In the genomic region with DNA sequence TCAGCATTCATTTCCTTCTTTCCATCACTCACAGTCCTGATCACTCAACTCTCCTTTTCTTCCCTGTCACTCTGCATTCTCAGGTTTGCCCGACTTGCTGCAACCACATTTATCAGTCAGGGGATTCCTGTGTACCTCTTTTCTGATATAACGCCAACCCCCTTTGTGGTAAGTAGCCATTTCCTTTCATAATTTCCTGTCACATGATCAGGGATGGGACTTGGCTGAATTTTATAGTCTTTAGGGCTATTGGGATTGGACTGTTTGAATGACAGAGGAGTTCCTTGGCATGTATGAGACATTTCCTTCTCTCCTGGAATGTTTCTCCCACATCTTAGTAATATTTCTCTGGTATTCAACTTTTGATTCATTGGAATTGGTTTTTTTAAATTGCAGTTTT, we compare ENCODE assay signal across 12 cellular contexts. TPM values are rescaled to one million over a fixed set of nuclear protein-coding genes. Genes with fewer than 3 reads are reported as not detected.
A peak's percentile ranks its signal among the peaks of the same experiment; 100 is the strongest.
DNase-seq lines count a peak whose midpoint lies in the region; ATAC-seq, FAIRE-seq and TF ChIP-seq lines count a peak whose summit lies in the region.
"Had no signal": no experiment of that assay in that cellular context is flagged by ENCODE, and none has a peak within 500 bp of the region (broad histone marks: within the 10 kb centered on the region; RNA-seq: fewer than 3 reads in every experiment).

No MANE protein-coding gene starts in this region.

- H3K36me3 ChIP-seq in right lobe of liver (peaks cover 0 to 42% (median 0%) of the 10 kb centered on the region in 4 donors), HepG2 (replicated peaks in 1 of 2; ENCODE audit: control insufficient read depth in 1 of 2, insufficient read depth in 2 of 2, low read length in 2 of 2) (peaks cover 7 to 39% of the 10 kb centered on the region in 2 experiments)

- H3K27ac Mint-ChIP-seq in activated CD8-positive, alpha-beta T cell treated with anti-CD3 and anti-CD28 coated beads for 36 hours = peak overlapping the region; percentile 58

- H3K4me3 Mint-ChIP-seq in activated CD8-positive, alpha-beta T cell treated with anti-CD3 and anti-CD28 coated beads for 36 hours = no peak overlapping the region

- no peaks in the 10 kb centered on the region for H3K27me3 Mint-ChIP-seq in activated CD8-positive, alpha-beta T cell treated with anti-CD3 and anti-CD28 coated beads for 36 hours
- H3K27me3 Mint-ChIP-seq: naive B cell had no signal

- H3K27me3 ChIP-seq in right lobe of liver (no peaks in the 10 kb centered on the region), HepG2 (ENCODE audit: control insufficient read depth in 1 of 2, insufficient read depth in 2 of 2, low read length in 2 of 2) (no peaks in the 10 kb centered on the region)

- peaks cover 25% of the 10 kb centered on the region for H3K4me1 Mint-ChIP-seq in activated CD8-positive, alpha-beta T cell treated with anti-CD3 and anti-CD28 coated beads for 36 hours (ENCODE audit: low read depth)

- no peaks in the 10 kb centered on the region for H3K9me3 Mint-ChIP-seq in activated CD8-positive, alpha-beta T cell treated with anti-CD3 and anti-CD28 coated beads for 36 hours
- H3K9me3 Mint-ChIP-seq: naive B cell had no signal

- TF ChIP-seq POLR2A in right lobe of liver (IDR thresholded peaks at IDR 0.05) (no peak), HepG2 (IDR thresholded peaks at IDR 0.05; ENCODE audit: insufficient read depth in 1 of 2, low read depth in 2 of 2, low read length in 2 of 2) (no peak)

- 43% methylated on average over 2 of the region's 2 CpGs for WGBS in right lobe of liver (ENCODE audit: insufficient coverage, low coverage, low lambda C conversion rate, missing lambda C conversion rate)
- 97% methylated on average over 2 of the region's 2 CpGs for WGBS in HepG2 (ENCODE audit: low lambda C conversion rate)

- POLR2A ChIA-PET in HepG2 (lab: Yijun Ruan, JAX) = no interaction called here
- POLR2A ChIA-PET in activated CD8-positive, alpha-beta T cell treated with anti-CD3 and anti-CD28 coated beads for 36 hours (lab: Charles Lee) = interaction anchor here (1.1 kb wide), 1 partner anchor 11 kb away, joined by 3 read pairs; a partner anchor contains a TSS

- intact Hi-C loops in right lobe of liver (cut with DNase I) (no loop called here), HepG2 (cut with micrococcal nuclease; ENCODE audit: unreplicated experiment) (no loop called here)
- intact Hi-C loops in activated CD8-positive, alpha-beta T cell treated with anti-CD3 and anti-CD28 coated beads for 36 hours (cut with micrococcal nuclease) = no loop called here

- DNase-seq in right lobe of liver = no peak
- no peak for DNase-seq in HepG2 (ENCODE audit: low spot score)
- peak; percentile 14 for DNase-seq in activated CD8-positive, alpha-beta T cell treated with anti-CD3 and anti-CD28 coated beads for 36 hours
- DNase-seq in glomerular visceral epithelial cell (ENCODE audit: extremely low spot score) = peak; percentile 28
- DNase-seq in hippocampal formation (lab: John Stamatoyannopoulos, UW) = no peak
- no peak for DNase-seq in NCI-H82 treated with DMSO at 0.1 percent for 48 hours (lab: John Stamatoyannopoulos, UW; ENCODE audit: unreplicated experiment)
- DNase-seq in CD1c-positive myeloid dendritic cell (ENCODE audit: extremely low spot score) = no peak
- DNase-seq: activated CD4-positive, alpha-beta T cell treated with anti-CD3 and anti-CD28 coated beads for 4 hours; COR-L47; naive B cell; NCI-H510A had no signal

- no peak overlapping the region for H3K27ac ChIP-seq in right lobe of liver
- no peak overlapping the region for H3K27ac ChIP-seq in HepG2 (ENCODE audit: extremely low read length, insufficient read depth, low read length)

- TF ChIP-seq RAD21 in HepG2 (CRISPR knock-in tag; IDR thresholded peaks at IDR 0.05) = no peak

- H3K36me3 Mint-ChIP-seq in activated CD8-positive, alpha-beta T cell treated with anti-CD3 and anti-CD28 coated beads for 36 hours (ENCODE audit: low read depth) = peaks cover 43% of the 10 kb centered on the region

- TF ChIP-seq EP300 in HepG2 (IDR thresholded peaks at IDR 0.05; ENCODE audit: low read depth in 2 of 2, low read length in 2 of 2) (no peak), HepG2 (CRISPR knock-in tag; IDR thresholded peaks at IDR 0.05; ENCODE audit: borderline replicate concordance) (no peak)

- FAIRE-seq in HepG2 (lab: Jason Lieb, UNC) = no peak

- TF ChIP-seq CTCF in right lobe of liver (IDR thresholded peaks at IDR 0.05) (no peak), HepG2 (CRISPR knock-in tag; IDR thresholded peaks at IDR 0.05) (no peak)
- no peak for TF ChIP-seq CTCF in activated CD8-positive, alpha-beta T cell treated with anti-CD3 and anti-CD28 coated beads for 36 hours (IDR thresholded peaks at IDR 0.05)

- no TSS peak for BruUV-seq in HepG2 (replicated peaks; lab: Mats Ljungman, UMichigan)

- no peaks in the 10 kb centered on the region for H3K9me3 ChIP-seq in right lobe of liver
- H3K9me3 ChIP-seq in HepG2 (ENCODE audit: low read length) = no peaks in the 10 kb centered on the region

- no peak overlapping the region for H3K4me3 ChIP-seq in right lobe of liver
- no peak overlapping the region for H3K4me3 ChIP-seq in HepG2 (replicated peaks in 1 of 3; ENCODE audit: insufficient read depth in 1 of 3, low read depth in 2 of 3, low read length in 3 of 3)

- no peak overlapping the region for H2AFZ ChIP-seq in HepG2 (ENCODE audit: low read length)

- in situ Hi-C loops in HepG2 (cut with HindIII; ENCODE audit: extremely low pct_ligation_motif_present, low pct_unique_long_range_greater_than_20kb) = no loop called here

- ATAC-seq in right lobe of liver (peak in 3 of 4 donors; percentile 31 to 39 (median 35)), HepG2 (no peak), HG02981 (IDR thresholded peaks at IDR 0.05; ENCODE audit: unreplicated experiment) (no peak)
- peak; percentile 65 for ATAC-seq in activated CD8-positive, alpha-beta T cell treated with anti-CD3 and anti-CD28 coated beads for 36 hours

- H3K4me2 ChIP-seq in HepG2 (ENCODE audit: low read depth, low read length) = no peak overlapping the region

- H4K20me1 ChIP-seq in HepG2 (ENCODE audit: insufficient read depth, low read length) = no peaks in the 10 kb centered on the region

- H3K79me2 ChIP-seq in HepG2 (ENCODE audit: insufficient read depth, low read length) = no peaks in the 10 kb centered on the region

- CTCF ChIA-PET in HepG2 (lab: Yijun Ruan, JAX; ENCODE audit: low intra/inter-chr PET ratio, low total read pairs) = no interaction called here
- CTCF ChIA-PET in activated CD8-positive, alpha-beta T cell treated with anti-CD3 and anti-CD28 coated beads for 36 hours (lab: Charles Lee) = interaction anchor here (1.7 kb wide), 1 partner anchor 17 kb away, joined by 4 read pairs; no protein-coding TSS in a partner anchor

- no peak overlapping the region for H3K9ac ChIP-seq in HepG2 (ENCODE audit: insufficient read depth, low read depth, low read length)

- H3K4me1 ChIP-seq in right lobe of liver (no peaks in the 10 kb centered on the region), HepG2 (ENCODE audit: insufficient read depth, low read length) (no peaks in the 10 kb centered on the region)

RNA-seq across cellular contexts. Expression of a gene that starts 11.0 kb away (rescaled TPM):
- total RNA-seq in right lobe of liver (10 to 100 TPM in 2 of 6 experiments, 1 to 10 TPM in 4; 5.5 to 16.3 (median 7.3) TPM), HepG2 (2016; rRNA removed; fragmentation: Illumina TruSeq; extraction: Trizol) (36.9 and 64.5 TPM in 2 replicates)
- total RNA-seq in HepG2 (2016; cell fraction: cytosol; rRNA removed; fragmentation: Illumina TruSeq; extraction: Trizol; ENCODE audit: low read depth) = 3.4 and 4.7 TPM in 2 replicates
- 34.6 and 62.5 TPM in 2 replicates for total RNA-seq in HepG2 (2016; cell fraction: insoluble cytoplasmic fraction; rRNA removed; fragmentation: Illumina TruSeq; extraction: Trizol)
- total RNA-seq in HepG2 (2016; cell fraction: membrane; rRNA removed; fragmentation: Illumina TruSeq; extraction: Trizol) = 9.2 and 9.7 TPM in 2 replicates
- total RNA-seq in HepG2 (2016; cell fraction: nucleus; rRNA removed; fragmentation: Illumina TruSeq; extraction: Trizol) = 21.9 and 23.0 TPM in 2 replicates
- polyA plus RNA-seq in HepG2 (2011; rRNA removed) = 10.8 and 14.6 TPM in 2 replicates
- polyA plus RNA-seq in HepG2 (2011; cell fraction: cytosol; rRNA removed) = 6.2 and 7.7 TPM in 2 replicates
- polyA plus RNA-seq in HepG2 (2011; cell fraction: nucleus; rRNA removed) = 12.1 and 12.7 TPM in 2 replicates
- polyA plus RNA-seq in HepG2 (2012) = 11.7 and 15.7 TPM in 2 replicates
- polyA plus RNA-seq in HepG2 (2016; cell fraction: cytosol; fragmentation: Illumina TruSeq; extraction: Trizol; ENCODE audit: low read depth) = 1.6 and 2.3 TPM in 2 replicates
- 53.5 and 54.3 TPM in 2 replicates for polyA plus RNA-seq in HepG2 (2016; cell fraction: insoluble cytoplasmic fraction; fragmentation: Illumina TruSeq; extraction: Trizol; ENCODE audit: low read depth)
- 4.2 and 6.1 TPM in 2 replicates for polyA plus RNA-seq in HepG2 (2016; cell fraction: membrane; fragmentation: Illumina TruSeq; extraction: Trizol; ENCODE audit: low read depth)
- polyA plus RNA-seq in HepG2 (2016; cell fraction: nucleus; fragmentation: Illumina TruSeq; extraction: Trizol; ENCODE audit: insufficient read depth, low read depth) = 26.3 and 26.8 TPM in 2 replicates
- polyA minus RNA-seq in HepG2 (2011; rRNA and poly(A)+ RNA removed; ENCODE audit: low replicate concordance) = 6.0 and 10.9 TPM in 2 replicates
- polyA minus RNA-seq in HepG2 (2011; cell fraction: cytosol; rRNA and poly(A)+ RNA removed) = 9.8 and 12.3 TPM in 2 replicates
- 15.3 and 15.8 TPM in 2 replicates for polyA minus RNA-seq in HepG2 (2011; cell fraction: nucleus; rRNA and poly(A)+ RNA removed)
- total RNA-seq in activated CD8-positive, alpha-beta T cell treated with anti-CD3 and anti-CD28 coated beads for 36 hours = 10 to 100 TPM; 63.0 to 67.6 TPM

RNA-seq across cellular contexts. Expression of a gene that starts 53.4 kb away (rescaled TPM):
- total RNA-seq in right lobe of liver (10 to 100 TPM; 21.2 to 67.5 (median 35.8) TPM), HepG2 (2016; rRNA removed; fragmentation: Illumina TruSeq; extraction: Trizol) (62.8 and 72.4 TPM in 2 replicates)
- 64.8 and 77.1 TPM in 2 replicates for total RNA-seq in HepG2 (2016; cell fraction: cytosol; rRNA removed; fragmentation: Illumina TruSeq; extraction: Trizol; ENCODE audit: low read depth)
- total RNA-seq in HepG2 (2016; cell fraction: insoluble cytoplasmic fraction; rRNA removed; fragmentation: Illumina TruSeq; extraction: Trizol) = 53.2 and 64.4 TPM in 2 replicates
- total RNA-seq in HepG2 (2016; cell fraction: membrane; rRNA removed; fragmentation: Illumina TruSeq; extraction: Trizol) = 145 TPM in 2 replicates
- total RNA-seq in HepG2 (2016; cell fraction: nucleus; rRNA removed; fragmentation: Illumina TruSeq; extraction: Trizol) = 39.0 and 39.8 TPM in 2 replicates
- 35.1 and 37.3 TPM in 2 replicates for polyA plus RNA-seq in HepG2 (2011; rRNA removed)
- 45.5 and 45.8 TPM in 2 replicates for polyA plus RNA-seq in HepG2 (2011; cell fraction: cytosol; rRNA removed)
- 28.9 and 31.3 TPM in 2 replicates for polyA plus RNA-seq in HepG2 (2011; cell fraction: nucleus; rRNA removed)
- 36.5 and 47.0 TPM in 2 replicates for polyA plus RNA-seq in HepG2 (2012)
- polyA plus RNA-seq in HepG2 (2016; cell fraction: cytosol; fragmentation: Illumina TruSeq; extraction: Trizol; ENCODE audit: low read depth) = 59.1 and 60.0 TPM in 2 replicates
- polyA plus RNA-seq in HepG2 (2016; cell fraction: insoluble cytoplasmic fraction; fragmentation: Illumina TruSeq; extraction: Trizol; ENCODE audit: low read depth) = 66.3 and 68.6 TPM in 2 replicates
- polyA plus RNA-seq in HepG2 (2016; cell fraction: membrane; fragmentation: Illumina TruSeq; extraction: Trizol; ENCODE audit: low read depth) = 115 and 125 TPM in 2 replicates
- polyA plus RNA-seq in HepG2 (2016; cell fraction: nucleus; fragmentation: Illumina TruSeq; extraction: Trizol; ENCODE audit: insufficient read depth, low read depth) = 43.0 and 44.9 TPM in 2 replicates
- 22.7 and 52.3 TPM in 2 replicates for polyA minus RNA-seq in HepG2 (2011; rRNA and poly(A)+ RNA removed; ENCODE audit: low replicate concordance)
- polyA minus RNA-seq in HepG2 (2011; cell fraction: cytosol; rRNA and poly(A)+ RNA removed) = 39.2 and 52.8 TPM in 2 replicates
- polyA minus RNA-seq in HepG2 (2011; cell fraction: nucleus; rRNA and poly(A)+ RNA removed) = 33.9 and 36.3 TPM in 2 replicates
- total RNA-seq in activated CD8-positive, alpha-beta T cell treated with anti-CD3 and anti-CD28 coated beads for 36 hours = 10 to 100 TPM; 79.4 to 91.4 TPM

Comparison
In these comparisons a context has a peak if more than half of its experiments do, and no peak if none do; other contexts are left out.
1. ATAC-seq: peak in right lobe of liver (3 of 4) and activated CD8-positive, alpha-beta T cell treated with anti-CD3 and anti-CD28 coated beads for 36 hours (single experiment); none in HepG2 (single experiment) and HG02981 (single experiment).
2. DNase-seq: peak in activated CD8-positive, alpha-beta T cell treated with anti-CD3 and anti-CD28 coated beads for 36 hours (single experiment) and glomerular visceral epithelial cell (single experiment); none in right lobe of liver (0 of 3), HepG2 (single experiment), hippocampal formation (0 of 2), NCI-H82 treated with DMSO at 0.1 percent for 48 hours (single experiment) and CD1c-positive myeloid dendritic cell (single experiment).